ENCODE assay signal across 20 cellular contexts in genomic region chr2:233115121-233115520, GRCh38. TPM values are rescaled to one million over a fixed set of nuclear protein-coding genes. Genes with fewer than 3 reads are reported as not detected.
DNase-seq lines count a peak whose midpoint lies in the region; ATAC-seq and TF ChIP-seq lines count a peak whose summit lies in the region.
"Had no signal": no experiment of that assay in that cellular context is flagged by ENCODE, and none has a peak within 500 bp of the region (broad histone marks: within the 10 kb centered on the region; RNA-seq: fewer than 3 reads in every experiment).

No MANE protein-coding gene starts in this region.

- no peaks in the 10 kb centered on the region for H3F3A ChIP-seq in neural progenitor cell (ENCODE audit: low read depth)

- H3K27me3 Mint-ChIP-seq in CD4-positive, CD25-positive, alpha-beta regulatory T cell, result no peaks in the 10 kb centered on the region
- H3K27me3 Mint-ChIP-seq in CD8-positive, alpha-beta T cell (ENCODE audit: low read depth), result no peaks in the 10 kb centered on the region
- no peaks in the 10 kb centered on the region for H3K27me3 Mint-ChIP-seq in activated naive CD8-positive, alpha-beta T cell treated with anti-CD3 and anti-CD28 coated beads, Interleukin-2, amount 10 ng/mL, durations not matched to agents 7 days and 5 days
- peaks cover 7% of the 10 kb centered on the region for H3K27me3 Mint-ChIP-seq in neural progenitor cell (ENCODE audit: insufficient read depth, low read depth)
- H3K27me3 Mint-ChIP-seq: memory B cell had no signal

- H3K9me3 ChIP-seq in CD4-positive, CD25-positive, alpha-beta regulatory T cell (ENCODE audit: control insufficient read depth in 2 of 2, low read length in 2 of 2), result no peaks in the 10 kb centered on the region
- no peaks in the 10 kb centered on the region for H3K9me3 ChIP-seq in CD8-positive, alpha-beta T cell (ENCODE audit: low read length)
- no peaks in the 10 kb centered on the region for H3K9me3 ChIP-seq in neural progenitor cell (ENCODE audit: low read depth)
- H3K9me3 ChIP-seq: esophagus squamous epithelium, psoas muscle, tibial nerve had no signal

- intact Hi-C loops in CD8-positive, alpha-beta T cell (cut with DNase I, micrococcal nuclease), result no loop called here

- H4K20me1 ChIP-seq in neural progenitor cell (ENCODE audit: low read depth), result no peaks in the 10 kb centered on the region

- CTCF ChIA-PET in CD8-positive, alpha-beta T cell (lab: Charles Lee), result interaction anchor here (1.0 kb wide), 1 partner anchor 54 kb away, joined by 3 read pairs; no protein-coding TSS in a partner anchor

- TF ChIP-seq CTCF in CD8-positive, alpha-beta T cell (IDR thresholded peaks at IDR 0.05), result no peak
- no peak for TF ChIP-seq CTCF in neural progenitor cell (IDR thresholded peaks at IDR 0.05)

- H3K4me3 ChIP-seq in CD4-positive, CD25-positive, alpha-beta regulatory T cell (ENCODE audit: low read depth, low read length), result no peak overlapping the region
- no peak overlapping the region for H3K4me3 ChIP-seq in CD8-positive, alpha-beta T cell (ENCODE audit: low read depth, low read length)
- no peak overlapping the region for H3K4me3 ChIP-seq in neural progenitor cell
- H3K4me3 ChIP-seq: esophagus squamous epithelium, psoas muscle, tibial nerve had no signal

- H3K36me3 ChIP-seq in CD4-positive, CD25-positive, alpha-beta regulatory T cell (ENCODE audit: control insufficient read depth, insufficient read depth, low read length), result peaks cover 19% of the 10 kb centered on the region
- H3K36me3 ChIP-seq in CD8-positive, alpha-beta T cell (ENCODE audit: insufficient read depth, low read length), result no peaks in the 10 kb centered on the region
- H3K36me3 ChIP-seq in neural progenitor cell, result no peaks in the 10 kb centered on the region
- H3K36me3 ChIP-seq: esophagus squamous epithelium, tibial nerve had no signal

- H3K27ac ChIP-seq in CD4-positive, CD25-positive, alpha-beta regulatory T cell (ENCODE audit: insufficient read depth, low read length, poor library complexity, severe bottlenecking), result no peak overlapping the region
- H3K27ac ChIP-seq in CD8-positive, alpha-beta T cell (ENCODE audit: low read depth, low read length), result no peak overlapping the region
- no peak overlapping the region for H3K27ac ChIP-seq in neural progenitor cell
- H3K27ac ChIP-seq: esophagus squamous epithelium, psoas muscle, tibial nerve had no signal

- peaks cover 16% of the 10 kb centered on the region for H3K36me3 Mint-ChIP-seq in CD4-positive, CD25-positive, alpha-beta regulatory T cell
- H3K36me3 Mint-ChIP-seq in CD8-positive, alpha-beta T cell, result peaks cover 47% of the 10 kb centered on the region
- H3K36me3 Mint-ChIP-seq in activated naive CD8-positive, alpha-beta T cell treated with anti-CD3 and anti-CD28 coated beads, Interleukin-2, amount 10 ng/mL, durations not matched to agents 7 days and 5 days, result peaks cover 23% of the 10 kb centered on the region
- H3K36me3 Mint-ChIP-seq in neural progenitor cell, result no peaks in the 10 kb centered on the region

- POLR2A ChIA-PET in CD8-positive, alpha-beta T cell (lab: Charles Lee), result interaction anchor here (1.0 to 1.3 kb wide), 2 partner anchors 15 to 55 kb away, joined by 3 read pairs; partner anchors contain the start of gene INPP5D
- POLR2A ChIA-PET in activated naive CD8-positive, alpha-beta T cell treated with anti-CD3 and anti-CD28 coated beads, Interleukin-2, amount 10 ng/mL, durations not matched to agents 7 days and 5 days (lab: Charles Lee), result no interaction called here

- H3K4me1 ChIP-seq in CD4-positive, CD25-positive, alpha-beta regulatory T cell (ENCODE audit: control insufficient read depth, insufficient read depth, low read length, poor library complexity, severe bottlenecking), result peaks cover 53% of the 10 kb centered on the region
- H3K4me1 ChIP-seq in CD8-positive, alpha-beta T cell (ENCODE audit: insufficient read depth, low read length), result peaks cover 56% of the 10 kb centered on the region
- no peaks in the 10 kb centered on the region for H3K4me1 ChIP-seq in neural progenitor cell
- H3K4me1 ChIP-seq: tibial nerve had no signal

- H3K4me3 Mint-ChIP-seq in CD4-positive, CD25-positive, alpha-beta regulatory T cell, result peak overlapping the region in 3 of 4 donors; percentile 13 to 61 (median 38)
- peak overlapping the region; percentile 58 for H3K4me3 Mint-ChIP-seq in CD8-positive, alpha-beta T cell
- peak overlapping the region; percentile 18 for H3K4me3 Mint-ChIP-seq in activated naive CD8-positive, alpha-beta T cell treated with anti-CD3 and anti-CD28 coated beads, Interleukin-2, amount 10 ng/mL, durations not matched to agents 7 days and 5 days
- H3K4me3 Mint-ChIP-seq in neural progenitor cell, result no peak overlapping the region

- H3K79me2 ChIP-seq in neural progenitor cell (ENCODE audit: low read depth), result no peaks in the 10 kb centered on the region

- peak overlapping the region; percentile 63 to 75 (median 74) for H3K27ac Mint-ChIP-seq in CD4-positive, CD25-positive, alpha-beta regulatory T cell
- H3K27ac Mint-ChIP-seq in CD8-positive, alpha-beta T cell, result no peak overlapping the region
- H3K27ac Mint-ChIP-seq in activated naive CD8-positive, alpha-beta T cell treated with anti-CD3 and anti-CD28 coated beads, Interleukin-2, amount 10 ng/mL, durations not matched to agents 7 days and 5 days, result peak overlapping the region; percentile 68
- peak overlapping the region; percentile 54 for H3K27ac Mint-ChIP-seq in neural progenitor cell

- ATAC-seq in CD4-positive, CD25-positive, alpha-beta regulatory T cell (ENCODE audit: low read depth in 2 of 2), result no peak
- no peak for ATAC-seq in CD8-positive, alpha-beta T cell
- no peak for ATAC-seq in activated naive CD8-positive, alpha-beta T cell treated with anti-CD3 and anti-CD28 coated beads, Interleukin-2, amount 10 ng/mL, durations not matched to agents 7 days and 5 days (ENCODE audit: low read depth)
- no peak for ATAC-seq in GM18505 (IDR thresholded peaks at IDR 0.05; ENCODE audit: unreplicated experiment)
- ATAC-seq: HepG2 had no signal

- H3K27me3 ChIP-seq in CD4-positive, CD25-positive, alpha-beta regulatory T cell (ENCODE audit: control insufficient read depth, insufficient read depth, low read length), result no peaks in the 10 kb centered on the region
- H3K27me3 ChIP-seq in CD8-positive, alpha-beta T cell (ENCODE audit: insufficient read depth, low read length), result no peaks in the 10 kb centered on the region
- H3K27me3 ChIP-seq in neural progenitor cell, result no peaks in the 10 kb centered on the region
- H3K27me3 ChIP-seq: esophagus squamous epithelium, tibial nerve had no signal

- H3K4me1 Mint-ChIP-seq in CD4-positive, CD25-positive, alpha-beta regulatory T cell, result peaks cover 20 to 93% (median 66%) of the 10 kb centered on the region in 4 donors
- peaks cover 81% of the 10 kb centered on the region for H3K4me1 Mint-ChIP-seq in CD8-positive, alpha-beta T cell (ENCODE audit: low read depth)
- peaks cover 45% of the 10 kb centered on the region for H3K4me1 Mint-ChIP-seq in activated naive CD8-positive, alpha-beta T cell treated with anti-CD3 and anti-CD28 coated beads, Interleukin-2, amount 10 ng/mL, durations not matched to agents 7 days and 5 days
- H3K4me1 Mint-ChIP-seq in neural progenitor cell, result peaks cover 14% of the 10 kb centered on the region

- no peak for TF ChIP-seq POLR2A in GM18505 (IDR thresholded peaks at IDR 0.05; ENCODE audit: borderline replicate concordance, extremely low read depth, insufficient read depth, insufficient read length)

- no peaks in the 10 kb centered on the region for H3K9me3 Mint-ChIP-seq in CD4-positive, CD25-positive, alpha-beta regulatory T cell
- H3K9me3 Mint-ChIP-seq in CD8-positive, alpha-beta T cell, result no peaks in the 10 kb centered on the region
- H3K9me3 Mint-ChIP-seq in activated naive CD8-positive, alpha-beta T cell treated with anti-CD3 and anti-CD28 coated beads, Interleukin-2, amount 10 ng/mL, durations not matched to agents 7 days and 5 days, result no peaks in the 10 kb centered on the region
- H3K9me3 Mint-ChIP-seq in neural progenitor cell, result no peaks in the 10 kb centered on the region
- H3K9me3 Mint-ChIP-seq: activated naive CD4-positive, alpha-beta T cell treated with anti-CD3 and anti-CD28 coated beads, Interleukin-2, amount 50 U/mL, for 72 hours; memory B cell had no signal

- no peak overlapping the region for H3K9ac ChIP-seq in neural progenitor cell

- no peak overlapping the region for H2AFZ ChIP-seq in neural progenitor cell (replicated peaks)

- H3K4me2 ChIP-seq in neural progenitor cell, result no peak overlapping the region

- DNase-seq in CD4-positive, CD25-positive, alpha-beta regulatory T cell, result no peak
- DNase-seq in CD8-positive, alpha-beta T cell, result no peak
- DNase-seq in activated naive CD8-positive, alpha-beta T cell treated with anti-CD3 and anti-CD28 coated beads, Interleukin-2, amount 10 ng/mL, durations not matched to agents 7 days and 5 days, result no peak
- DNase-seq in neural progenitor cell (ENCODE audit: low spot score) (no peak), cortex of kidney (lab: John Stamatoyannopoulos, UW) (no peak), NCI-H2107 (lab: John Stamatoyannopoulos, UW) (no peak)
- DNase-seq: activated CD4-positive, alpha-beta T cell treated with anti-CD3 and anti-CD28 coated beads, Interleukin-2, amount 50 U/mL, for 4 hours; effector memory CD4-positive, alpha-beta T cell; esophagus squamous epithelium; NCI-H1436; NCI-H526 treated with DMSO at 0.1 percent for 48 hours; psoas muscle; stimulated activated CD4-positive, alpha-beta T cell treated with anti-CD3 and anti-CD28 coated beads, Interleukin-1b, Interleukin-23, amount 100 ng/mL, for 48 hours; stimulated activated naive CD4-positive, alpha-beta T cell treated with Interleukin-2 at 50 U/mL for 16 hours had no signal

RNA-seq across cellular contexts. Expression of gene INPP5D, which starts 55.0 kb away (rescaled TPM):
- 278 TPM for total RNA-seq in CD4-positive, CD25-positive, alpha-beta regulatory T cell
- 10 to 100 TPM; 56.9 to 79.8 (median 69.0) TPM for polyA plus RNA-seq in CD4-positive, CD25-positive, alpha-beta regulatory T cell
- 100 to 1,000 TPM; 105 to 121 TPM for total RNA-seq in CD8-positive, alpha-beta T cell
- 100 to 1,000 TPM; 129 to 135 TPM for total RNA-seq in activated naive CD8-positive, alpha-beta T cell treated with anti-CD3 and anti-CD28 coated beads, Interleukin-2, amount 10 ng/mL, durations not matched to agents 7 days and 5 days
- 2.9 and 4.2 TPM in 2 replicates for total RNA-seq in neural progenitor cell (ENCODE audit: low replicate concordance)
- total RNA-seq: M059J had no signal

Comparison
In these comparisons a context has a peak if more than half of its experiments do, and no peak if none do; other contexts are left out.
1. RNA of gene INPP5D, which starts 55.0 kb away (total RNA-seq): 278 TPM in CD4-positive, CD25-positive, alpha-beta regulatory T cell (single experiment), 129 to 135 TPM in activated naive CD8-positive, alpha-beta T cell treated with anti-CD3 and anti-CD28 coated beads, Interleukin-2, amount 10 ng/mL, durations not matched to agents 7 days and 5 days and 105 to 121 TPM in CD8-positive, alpha-beta T cell; 2.9 to 4.2 TPM in neural progenitor cell; every median in the first group is over 10 times any median in the second.